Comparison of ENCODE assay signal across 17 cellular contexts in genomic region chr4:113365377-113365776, GRCh38.
DNase-seq lines count a peak whose midpoint lies in the region; ATAC-seq and TF ChIP-seq lines count a peak whose summit lies in the region.
"Had no signal": no experiment of that assay in that cellular context is flagged by ENCODE, and none has a peak within 500 bp of the region (broad histone marks: within the 10 kb centered on the region; RNA-seq: fewer than 3 reads in every experiment).

No MANE protein-coding gene starts in this region.

- H3K36me3 ChIP-seq in BLaER1 treated with 17β-estradiol and CSF1 and Interleukin-3, amounts not matched to agents 10 nM and 100 nM = peaks cover 0 to 14% (median 0%) of the 10 kb centered on the region in 11 experiments; a peak in 2 of 22 replicates
- H3K36me3 ChIP-seq in Loucy (ENCODE audit: insufficient read depth, low read length) = no peaks in the 10 kb centered on the region
- peaks cover 35% of the 10 kb centered on the region for H3K36me3 ChIP-seq in neural progenitor cell
- H3K36me3 ChIP-seq: BLaER1 had no signal

- 0 out of 22 replicates have a peak, but pooled peaks cover 0 to 3% (median 0%) of the 10 kb centered on the region in 11 experiments for H3K9me3 ChIP-seq in BLaER1 treated with 17β-estradiol and CSF1 and Interleukin-3, amounts not matched to agents 10 nM and 100 nM (replicated peaks in 1 of 11)
- H3K9me3 ChIP-seq in Loucy (ENCODE audit: insufficient read depth, low read depth, low read length) = no peaks in the 10 kb centered on the region
- no peaks in the 10 kb centered on the region for H3K9me3 ChIP-seq in neural progenitor cell (ENCODE audit: low read depth)
- H3K9me3 ChIP-seq: BE2C, BLaER1, Caco-2 had no signal

- H4K20me1 ChIP-seq in BLaER1 treated with 17β-estradiol and CSF1 and Interleukin-3, amounts not matched to agents 10 nM and 100 nM = no peaks in the 10 kb centered on the region
- no peaks in the 10 kb centered on the region for H4K20me1 ChIP-seq in Loucy (ENCODE audit: insufficient read depth, low read length, poor library complexity, severe bottlenecking)
- no peaks in the 10 kb centered on the region for H4K20me1 ChIP-seq in neural progenitor cell (ENCODE audit: low read depth)
- H4K20me1 ChIP-seq: BLaER1 had no signal

- no peak overlapping the region for H3K9ac ChIP-seq in BLaER1 treated with 17β-estradiol and CSF1 and Interleukin-3, amounts not matched to agents 10 nM and 100 nM
- H3K9ac ChIP-seq in Loucy (ENCODE audit: low read depth, low read length, poor library complexity, severe bottlenecking) (no peak overlapping the region), neural progenitor cell (no peak overlapping the region)
- H3K9ac ChIP-seq: BLaER1 had no signal

- no peaks in the 10 kb centered on the region for H3K9me2 ChIP-seq in Loucy (replicated peaks; ENCODE audit: low read depth, low read length)

- no peak for DNase-seq in memory B cell (ENCODE audit: low spot score in 2 of 2)
- DNase-seq in neural progenitor cell (ENCODE audit: low spot score) = no peak
- DNase-seq in NCI-H2029 treated with DMSO at 0.1 percent for 48 hours (lab: John Stamatoyannopoulos, UW) = no peak
- DNase-seq: 8988T; ACHN; BE2C; Caco-2; Calu3; CD4-positive, alpha-beta T cell; CD8-positive, alpha-beta T cell; DMS79 treated with DMSO at 0.1 percent for 48 hours; GF-D8 had no signal

- H3K4me2 ChIP-seq in BLaER1 treated with 17β-estradiol and CSF1 and Interleukin-3, amounts not matched to agents 10 nM and 100 nM = peak overlapping the region in 10 of 11 experiments; percentile 0 to 45 (median 18); a peak in 8 of 22 replicates
- H3K4me2 ChIP-seq in Loucy (ENCODE audit: low read depth, low read length, poor library complexity, severe bottlenecking) (peak overlapping the region; percentile 53), neural progenitor cell (no peak overlapping the region)
- H3K4me2 ChIP-seq: BLaER1 had no signal

- H3K27me3 Mint-ChIP-seq in memory B cell (peaks cover 2% of the 10 kb centered on the region), neural progenitor cell (ENCODE audit: insufficient read depth, low read depth) (no peaks in the 10 kb centered on the region)

- H3K9me3 Mint-ChIP-seq in memory B cell (no peaks in the 10 kb centered on the region), neural progenitor cell (no peaks in the 10 kb centered on the region)
- H3K9me3 Mint-ChIP-seq: CD4-positive, alpha-beta T cell; CD8-positive, alpha-beta T cell had no signal

- H3K36me3 Mint-ChIP-seq in memory B cell (no peaks in the 10 kb centered on the region), neural progenitor cell (peaks cover 13% of the 10 kb centered on the region)
- H3K36me3 Mint-ChIP-seq: CD8-positive, alpha-beta T cell had no signal

- no peak overlapping the region for H3K27ac ChIP-seq in BLaER1 treated with 17β-estradiol and CSF1 and Interleukin-3, amounts not matched to agents 10 nM and 100 nM
- no peak overlapping the region for H3K27ac ChIP-seq in neural progenitor cell
- H3K27ac ChIP-seq: BLaER1, C4-2B had no signal

- H3K4me1 Mint-ChIP-seq in memory B cell = no peaks in the 10 kb centered on the region
- no peaks in the 10 kb centered on the region for H3K4me1 Mint-ChIP-seq in neural progenitor cell

- ATAC-seq in memory B cell (ENCODE audit: low read depth) = peak; percentile 29
- ATAC-seq in GM19463 (IDR thresholded peaks at IDR 0.05; ENCODE audit: unreplicated experiment) = no peak
- ATAC-seq: CD8-positive, alpha-beta T cell had no signal

- peaks cover 0 to 25% (median 0%) of the 10 kb centered on the region in 11 experiments; a peak in 7 of 22 replicates for H3K27me3 ChIP-seq in BLaER1 treated with 17β-estradiol and CSF1 and Interleukin-3, amounts not matched to agents 10 nM and 100 nM
- no peaks in the 10 kb centered on the region for H3K27me3 ChIP-seq in Loucy (ENCODE audit: insufficient read depth, low read length, poor library complexity, severe bottlenecking)
- no peaks in the 10 kb centered on the region for H3K27me3 ChIP-seq in neural progenitor cell
- H3K27me3 ChIP-seq: BE2C, BLaER1 had no signal

- H3K4me3 ChIP-seq in BLaER1 treated with 17β-estradiol and CSF1 and Interleukin-3, amounts not matched to agents 10 nM and 100 nM = no peak overlapping the region
- H3K4me3 ChIP-seq in Loucy (ENCODE audit: low read length, poor library complexity, severe bottlenecking) (peak overlapping the region; percentile 0), neural progenitor cell (no peak overlapping the region)
- H3K4me3 ChIP-seq: BLaER1 had no signal

- peaks cover 9 to 14% (median 12%) of the 10 kb centered on the region in 10 experiments; a peak in 17 of 20 replicates for H3K4me1 ChIP-seq in BLaER1 treated with 17β-estradiol and CSF1 and Interleukin-3, amounts not matched to agents 10 nM and 100 nM
- peaks cover 18% of the 10 kb centered on the region for H3K4me1 ChIP-seq in Loucy (ENCODE audit: insufficient read depth, low read length, poor library complexity, severe bottlenecking)
- no peaks in the 10 kb centered on the region for H3K4me1 ChIP-seq in neural progenitor cell
- H3K4me1 ChIP-seq: BE2C, Caco-2 had no signal

- H3K79me2 ChIP-seq in Loucy (ENCODE audit: insufficient read depth, low read length) = no peaks in the 10 kb centered on the region
- H3K79me2 ChIP-seq in neural progenitor cell (ENCODE audit: low read depth) = no peaks in the 10 kb centered on the region

- no peak overlapping the region for H2AFZ ChIP-seq in Loucy (ENCODE audit: low read length)
- no peak overlapping the region for H2AFZ ChIP-seq in neural progenitor cell (replicated peaks)

- H3K27ac Mint-ChIP-seq in memory B cell = no peak overlapping the region
- no peak overlapping the region for H3K27ac Mint-ChIP-seq in neural progenitor cell
- H3K27ac Mint-ChIP-seq: CD4-positive, alpha-beta T cell; CD8-positive, alpha-beta T cell had no signal

- H3K4me3 Mint-ChIP-seq in memory B cell (no peak overlapping the region), neural progenitor cell (no peak overlapping the region)
- H3K4me3 Mint-ChIP-seq: CD4-positive, alpha-beta T cell; CD8-positive, alpha-beta T cell had no signal

- TF ChIP-seq CTCF in Loucy (conservative IDR thresholded peaks at IDR 0.05; ENCODE audit: low read length) (no peak), neural progenitor cell (IDR thresholded peaks at IDR 0.05) (no peak)

- H3F3A ChIP-seq in Loucy (ENCODE audit: low read depth) = no peaks in the 10 kb centered on the region
- no peaks in the 10 kb centered on the region for H3F3A ChIP-seq in neural progenitor cell (ENCODE audit: low read depth)
